10 cellular contexts compared by ENCODE assay signal in genomic region chr17:81858170-81858966, GRCh38. TPM values are rescaled to one million over a fixed set of nuclear protein-coding genes. Genes with fewer than 3 reads are reported as not detected.
DNase-seq lines count a peak whose midpoint lies in the region; ATAC-seq and TF ChIP-seq lines count a peak whose summit lies in the region.
"Had no signal": no experiment of that assay in that cellular context is flagged by ENCODE, and none has a peak within 500 bp of the region (broad histone marks: within the 10 kb centered on the region; RNA-seq: fewer than 3 reads in every experiment).

No MANE protein-coding gene starts in this region.

- H3K9me3 Mint-ChIP-seq in activated naive CD4-positive, alpha-beta T cell treated with anti-CD3 and anti-CD28 coated beads, Interleukin-2, amount 50 U/mL, for 24 hours = no peaks in the 10 kb centered on the region
- H3K9me3 Mint-ChIP-seq in WTC11 (no peaks in the 10 kb centered on the region), type B pancreatic cell (no peaks in the 10 kb centered on the region)
- H3K9me3 Mint-ChIP-seq: activated B cell treated with CpG ODN at 0.5 μM for 24 hours had no signal

- POLR2A ChIA-PET in WTC11 (lab: Charles Lee) = no interaction called here

- no peak overlapping the region for H3K27ac Mint-ChIP-seq in activated naive CD4-positive, alpha-beta T cell treated with anti-CD3 and anti-CD28 coated beads, Interleukin-2, amount 50 U/mL, for 24 hours
- H3K27ac Mint-ChIP-seq in WTC11 (no peak overlapping the region), type B pancreatic cell (peak overlapping the region; percentile 84)
- H3K27ac Mint-ChIP-seq: activated B cell treated with CpG ODN at 0.5 μM for 24 hours had no signal

- no peaks in the 10 kb centered on the region for H3K9me3 ChIP-seq in iPS-18c (ENCODE audit: control insufficient read depth, insufficient read depth, low read length)
- H3K9me3 ChIP-seq: thyroid gland had no signal

- ATAC-seq in WTC11 (no peak), GM18517 (IDR thresholded peaks at IDR 0.05; ENCODE audit: unreplicated experiment) (no peak), HG03025 (IDR thresholded peaks at IDR 0.05; ENCODE audit: low FRiP score, unreplicated experiment) (no peak)

- H3K36me3 Mint-ChIP-seq in activated naive CD4-positive, alpha-beta T cell treated with anti-CD3 and anti-CD28 coated beads, Interleukin-2, amount 50 U/mL, for 24 hours = peaks cover 9% of the 10 kb centered on the region
- H3K36me3 Mint-ChIP-seq in WTC11 = peaks cover 46% of the 10 kb centered on the region
- H3K36me3 Mint-ChIP-seq in type B pancreatic cell = peaks cover 19% of the 10 kb centered on the region

- H3K4me1 Mint-ChIP-seq in activated naive CD4-positive, alpha-beta T cell treated with anti-CD3 and anti-CD28 coated beads, Interleukin-2, amount 50 U/mL, for 24 hours = peaks cover 31% of the 10 kb centered on the region
- H3K4me1 Mint-ChIP-seq in WTC11 (peaks cover 21% of the 10 kb centered on the region), type B pancreatic cell (ENCODE audit: unreplicated experiment) (peaks cover 10% of the 10 kb centered on the region)

- DNase-seq in activated naive CD4-positive, alpha-beta T cell treated with anti-CD3 and anti-CD28 coated beads, Interleukin-2, amount 50 U/mL, for 16 hours = no peak
- DNase-seq in WTC11 (ENCODE audit: low spot score) (no peak), type B pancreatic cell (ENCODE audit: extremely low spot score, unreplicated experiment) (no peak), NCI-H1930 (lab: John Stamatoyannopoulos, UW) (no peak)
- DNase-seq: activated B cell treated with CpG ODN at 0.5 μM for 24 hours, thyroid gland had no signal

- H3K4me3 ChIP-seq in iPS-18c (ENCODE audit: insufficient read depth, low read depth, low read length) = 0 out of 2 replicates have a peak overlapping the region, but pooled peaks have one; percentile 9

- peak overlapping the region; percentile 92 for H3K4me3 Mint-ChIP-seq in activated naive CD4-positive, alpha-beta T cell treated with anti-CD3 and anti-CD28 coated beads, Interleukin-2, amount 50 U/mL, for 24 hours
- H3K4me3 Mint-ChIP-seq in WTC11 = peak overlapping the region; percentile 87
- peak overlapping the region; percentile 96 for H3K4me3 Mint-ChIP-seq in type B pancreatic cell

- CTCF ChIA-PET in WTC11 (lab: Charles Lee) = interaction anchor here (0.6 to 1.5 kb wide), 2 partner anchors 11 to 123 kb away, joined by 3 to 6 read pairs; no protein-coding TSS in a partner anchor

- no peak for TF ChIP-seq CTCF in WTC11 (IDR thresholded peaks at IDR 0.05)
- no peak for TF ChIP-seq CTCF in type B pancreatic cell (conservative IDR thresholded peaks at IDR 0.05)

- no peaks in the 10 kb centered on the region for H3K27me3 Mint-ChIP-seq in activated naive CD4-positive, alpha-beta T cell treated with anti-CD3 and anti-CD28 coated beads, Interleukin-2, amount 50 U/mL, for 24 hours
- H3K27me3 Mint-ChIP-seq in WTC11 (ENCODE audit: low read depth) = no peaks in the 10 kb centered on the region; the same call in 1 of the 2 replicates
- H3K27me3 Mint-ChIP-seq in type B pancreatic cell = peaks cover 3% of the 10 kb centered on the region
- H3K27me3 Mint-ChIP-seq: activated B cell treated with CpG ODN at 0.5 μM for 24 hours had no signal

TF ChIP-seq in WTC11, 78 proteins besides CTCF, POLR2A, EP300 and RAD21:
- TF ChIP-seq IRF2 (CRISPR knock-in tag; IDR thresholded peaks at IDR 0.05; ENCODE audit: borderline replicate concordance, low read depth) (no peak), ZNF232 (CRISPR knock-in tag; IDR thresholded peaks at IDR 0.05) (no peak), SMAD4 (CRISPR knock-in tag; IDR thresholded peaks at IDR 0.05) (no peak), GRHL2 (CRISPR knock-in tag; IDR thresholded peaks at IDR 0.05; ENCODE audit: insufficient replicate concordance, severe bottlenecking) (no peak), ZNF423 (CRISPR knock-in tag; IDR thresholded peaks at IDR 0.05) (no peak), PRRX2 (CRISPR knock-in tag; IDR thresholded peaks at IDR 0.05) (no peak)
- TF ChIP-seq, protein P1, sequence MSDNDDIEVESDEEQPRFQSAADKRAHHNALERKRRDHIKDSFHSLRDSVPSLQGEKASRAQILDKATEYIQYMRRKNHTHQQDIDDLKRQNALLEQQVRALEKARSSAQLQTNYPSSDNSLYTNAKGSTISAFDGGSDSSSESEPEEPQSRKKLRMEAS (CRISPR knock-in tag; IDR thresholded peaks at IDR 0.05) = no peak

RNA-seq across cellular contexts. Expression of gene P4HB, which starts 2.0 kb away (rescaled TPM):
- total RNA-seq in WTC11 (2021) = 343 to 380 TPM (median 360 TPM) in 3 replicates
- 555 and 815 TPM in 2 replicates for total RNA-seq in type B pancreatic cell (ENCODE audit: low replicate concordance)

RNA-seq across cellular contexts. Expression of gene ARHGDIA, which starts 12.8 kb away (rescaled TPM):
- 200 to 247 TPM (median 203 TPM) in 3 replicates for total RNA-seq in WTC11 (2021)
- 250 and 264 TPM in 2 replicates for total RNA-seq in type B pancreatic cell (ENCODE audit: low replicate concordance)

RNA-seq across cellular contexts. Expression of gene PPP1R27, which starts 23.5 kb away (rescaled TPM):
- total RNA-seq in WTC11 (2021) (not detected in 3 replicates), type B pancreatic cell (ENCODE audit: low replicate concordance) (not detected in 2 replicates)
- total RNA-seq: activated B cell treated with CpG ODN at 0.5 μM for 24 hours, thyroid gland had no signal

RNA-seq across cellular contexts. Expression of gene MCRIP1, which starts 25.3 kb away (rescaled TPM):
- total RNA-seq in WTC11 (2021) (126 to 144 TPM (median 131 TPM) in 3 replicates), type B pancreatic cell (ENCODE audit: low replicate concordance) (54.2 and 101 TPM in 2 replicates)

RNA-seq across cellular contexts. Expression of gene ALYREF, which starts 33.0 kb away (rescaled TPM):
- total RNA-seq in WTC11 (2021) (172 to 212 TPM (median 174 TPM) in 3 replicates), type B pancreatic cell (ENCODE audit: low replicate concordance) (102 and 124 TPM in 2 replicates)
